23 cellular contexts compared by ENCODE assay signal in the genomic region with DNA sequence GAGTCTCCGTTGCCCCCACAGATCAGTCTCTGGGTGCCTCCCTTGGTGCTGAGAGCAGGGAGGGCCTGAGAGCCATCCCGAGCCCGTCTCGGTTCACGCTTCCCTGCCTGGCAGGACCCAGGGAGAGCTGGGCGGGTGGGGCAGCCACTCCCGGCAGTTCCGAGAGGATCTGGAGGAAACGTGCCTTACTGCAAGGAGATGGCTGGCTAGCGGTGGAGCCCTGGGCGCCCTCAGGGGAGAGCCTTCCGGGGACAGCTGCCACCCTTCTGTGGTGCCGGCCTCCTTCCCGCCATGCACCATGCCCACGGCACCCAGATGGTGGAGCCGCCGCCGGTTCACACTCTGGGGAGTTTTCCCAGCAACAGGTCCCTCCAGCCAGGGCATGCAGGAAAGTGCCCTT. TPM values are rescaled to one million over a fixed set of nuclear protein-coding genes. Genes with fewer than 3 reads are reported as not detected.
A peak's percentile ranks its signal among the peaks of the same experiment; 100 is the strongest.
DNase-seq lines count a peak whose midpoint lies in the region; ATAC-seq, FAIRE-seq and TF ChIP-seq lines count a peak whose summit lies in the region.
"Had no signal": no experiment of that assay in that cellular context is flagged by ENCODE, and none has a peak within 500 bp of the region (broad histone marks: within the 10 kb centered on the region; RNA-seq: fewer than 3 reads in every experiment).

No MANE protein-coding gene starts in this region.

- H3K9me3 ChIP-seq in BLaER1, result no peaks in the 10 kb centered on the region
- no peaks in the 10 kb centered on the region for H3K9me3 ChIP-seq in HEK293 (ENCODE audit: control insufficient read depth, insufficient read depth, low read depth, low read length)
- no peaks in the 10 kb centered on the region for H3K9me3 ChIP-seq in H1 (ENCODE audit: insufficient read depth in 2 of 2, low read depth in 1 of 2, low read length in 1 of 2)
- H3K9me3 ChIP-seq in neuronal stem cell (replicated peaks in 1 of 2; ENCODE audit: control insufficient read depth in 2 of 2, insufficient read depth in 1 of 2, low read depth in 1 of 2, low read length in 2 of 2), result peaks cover 0 to 3% of the 10 kb centered on the region in 2 donors
- H3K9me3 ChIP-seq: SK-N-SH had no signal

- H2BK12ac ChIP-seq in H1 (ENCODE audit: low read depth, low read length) (no peak overlapping the region), neuronal stem cell (ENCODE audit: low read length) (no peak overlapping the region)

- H3K4me2 ChIP-seq in BLaER1 (peak overlapping the region; percentile 50), H1 (ENCODE audit: insufficient read depth in 1 of 2, low read depth in 2 of 2, low read length in 2 of 2) (no peak overlapping the region), neuronal stem cell (ENCODE audit: insufficient read depth, low read length, poor library complexity, severe bottlenecking) (no peak overlapping the region)
- H3K4me2 ChIP-seq: KMS-11, SK-N-SH had no signal

- H4K20me1 ChIP-seq in BLaER1, result 0 out of 2 replicates have a peak, but pooled peaks cover 9% of the 10 kb centered on the region
- peaks cover 0 to 7% of the 10 kb centered on the region in 2 experiments for H4K20me1 ChIP-seq in H1 (replicated peaks in 1 of 2; ENCODE audit: control insufficient read depth in 1 of 2, insufficient read depth in 2 of 2, low read length in 2 of 2)

- H3K4me3 ChIP-seq in BLaER1 (no peak overlapping the region), HEK293 (ENCODE audit: low read depth, low read length) (no peak overlapping the region), H1 (ENCODE audit: extremely low read depth in 1 of 4, insufficient read depth in 2 of 4, low read depth in 3 of 4, low read length in 4 of 4) (no peak overlapping the region), neuronal stem cell (ENCODE audit: low read length in 2 of 2) (no peak overlapping the region)

- H3K23me2 ChIP-seq in H1 (ENCODE audit: low read depth, low read length), result peaks cover 3% of the 10 kb centered on the region

- no peaks in the 10 kb centered on the region for H3K36me3 ChIP-seq in BLaER1
- no peaks in the 10 kb centered on the region for H3K36me3 ChIP-seq in HEK293 (ENCODE audit: control insufficient read depth in 2 of 2, insufficient read depth in 1 of 2, low read length in 2 of 2)
- H3K36me3 ChIP-seq in H1 (ENCODE audit: control insufficient read depth in 2 of 4, insufficient read depth in 4 of 4, low read length in 3 of 4), result no peaks in the 10 kb centered on the region
- H3K36me3 ChIP-seq in neuronal stem cell (replicated peaks in 1 of 2; ENCODE audit: control insufficient read depth in 2 of 2, insufficient read depth in 2 of 2, low read length in 2 of 2), result no peaks in the 10 kb centered on the region

- WGBS in H1 (ENCODE audit: extremely low coverage in 1 of 2, insufficient coverage in 1 of 2, insufficient read length in 1 of 2, insufficient replicate concordance in 2 of 2, low coverage in 1 of 2, low lambda C conversion rate in 2 of 2, missing lambda C conversion rate in 1 of 2), 2 experiments, result 88% methylated on average over 9 of the region's 18 CpGs; no CpG with 5 or more reads in 1 of the 2 experiments
- WGBS in neuronal stem cell (ENCODE audit: extremely low coverage in 2 of 2, insufficient read length in 2 of 2, insufficient replicate concordance in 1 of 2), 2 donors, result no CpG with 5 or more reads among the region's 18 CpGs

- CTCF ChIA-PET in HEK293 (lab: Yijun Ruan, JAX) (no interaction called here), H1 (lab: Charles Lee; ENCODE audit: partially characterized antibody) (interaction anchor here (1.1 kb wide), 1 partner anchor 20 kb away, joined by 3 read pairs; no protein-coding TSS in a partner anchor)

- H3K4me3 Mint-ChIP-seq in activated naive CD8-positive, alpha-beta T cell treated with anti-CD3 and anti-CD28 coated beads, Interleukin-2, amount 50 U/mL, for 24 hours, result no peak overlapping the region
- H3K4me3 Mint-ChIP-seq: CD8-positive, alpha-beta T cell had no signal

- H3K4me1 ChIP-seq in BLaER1 (peaks cover 27% of the 10 kb centered on the region), HEK293 (ENCODE audit: control insufficient read depth, insufficient read depth, low read length) (no peaks in the 10 kb centered on the region), H1 (replicated peaks in 1 of 4; ENCODE audit: control insufficient read depth in 3 of 4, insufficient read depth in 4 of 4, low read length in 3 of 4) (peaks cover 0 to 3% (median 0%) of the 10 kb centered on the region in 4 experiments; a peak in 2 of 7 replicates), neuronal stem cell (ENCODE audit: control insufficient read depth in 2 of 2, insufficient read depth in 1 of 2, low read depth in 1 of 2, low read length in 2 of 2) (no peaks in the 10 kb centered on the region)

- H3K79me1 ChIP-seq in H1 (ENCODE audit: low read depth, low read length) (no peaks in the 10 kb centered on the region), neuronal stem cell (ENCODE audit: low read depth, low read length) (peaks cover 4% of the 10 kb centered on the region)

- H2AK5ac ChIP-seq in H1 (ENCODE audit: low read depth, low read length) (no peak overlapping the region), neuronal stem cell (ENCODE audit: low read depth, low read length) (peak overlapping the region; percentile 81)

- H3K36me3 Mint-ChIP-seq in activated naive CD8-positive, alpha-beta T cell treated with anti-CD3 and anti-CD28 coated beads, Interleukin-2, amount 50 U/mL, for 24 hours (ENCODE audit: low read depth), result no peaks in the 10 kb centered on the region
- H3K36me3 Mint-ChIP-seq: CD8-positive, alpha-beta T cell had no signal

- DNase-seq in H1 (ENCODE audit: low read depth in 1 of 2, low spot score in 2 of 2) (no peak), neuronal stem cell (ENCODE audit: low spot score) (no peak)
- DNase-seq in stimulated activated naive CD4-positive, alpha-beta T cell treated with Interleukin-2 at 50 U/mL for 16 hours (lab: John Stamatoyannopoulos, UW), result no peak
- no peak for DNase-seq in activated naive CD8-positive, alpha-beta T cell treated with anti-CD3 and anti-CD28 coated beads, Interleukin-2, amount 50 U/mL, for 24 hours
- DNase-seq: C1 segment of cervical spinal cord; CD8-positive, alpha-beta T cell; DMS153; GOT3; IMR-90; NCI-H1105; NCI-H146; NCI-H2029 treated with DMSO at 0.1 percent for 48 hours; NCI-H446; NCI-H526 treated with DMSO at 0.1 percent for 48 hours; OCI-M1; SIG-M5; SK-N-SH had no signal

- no peak for TF ChIP-seq EP300 in H1 (IDR thresholded peaks at IDR 0.05; ENCODE audit: borderline replicate concordance in 1 of 2, low read depth in 2 of 2, low read length in 2 of 2)

- no peaks in the 10 kb centered on the region for H3K79me2 ChIP-seq in H1 (ENCODE audit: control insufficient read depth in 1 of 2, insufficient read depth in 2 of 2, low read length in 2 of 2)

- H3K27ac Mint-ChIP-seq in activated naive CD8-positive, alpha-beta T cell treated with anti-CD3 and anti-CD28 coated beads, Interleukin-2, amount 50 U/mL, for 24 hours, result no peak overlapping the region
- H3K27ac Mint-ChIP-seq: CD8-positive, alpha-beta T cell had no signal

- FAIRE-seq in H1 (lab: Jason Lieb, UNC), result no peak
- FAIRE-seq: GM12892 had no signal

- no peak overlapping the region for H2AFZ ChIP-seq in H1 (ENCODE audit: low read length)
- H2AFZ ChIP-seq in neuronal stem cell (ENCODE audit: low read length), result no peak overlapping the region

- H3K9ac ChIP-seq in BLaER1 (no peak overlapping the region), H1 (replicated peaks in 1 of 4; ENCODE audit: extremely low read depth in 1 of 4, low read depth in 3 of 4, low read length in 3 of 4) (no peak overlapping the region), neuronal stem cell (ENCODE audit: low read depth, low read length, poor library complexity) (no peak overlapping the region)
- H3K9ac ChIP-seq: KMS-11, SK-N-SH had no signal

- H3K9me3 Mint-ChIP-seq in activated naive CD8-positive, alpha-beta T cell treated with anti-CD3 and anti-CD28 coated beads, Interleukin-2, amount 50 U/mL, for 24 hours, result no peaks in the 10 kb centered on the region
- H3K9me3 Mint-ChIP-seq: CD8-positive, alpha-beta T cell had no signal

- peak overlapping the region; percentile 62; the same call in 1 of the 2 replicates for H4K8ac ChIP-seq in H1 (ENCODE audit: extremely low read depth, insufficient read depth, low read length)
- no peak overlapping the region for H4K8ac ChIP-seq in neuronal stem cell (ENCODE audit: low read depth, low read length)

- H3K27me3 ChIP-seq in BLaER1, result peaks cover 40% of the 10 kb centered on the region
- no peaks in the 10 kb centered on the region; a peak in 1 of 7 replicates for H3K27me3 ChIP-seq in H1 (replicated peaks in 1 of 4; ENCODE audit: control insufficient read depth in 3 of 4, extremely low read depth in 1 of 4, insufficient read depth in 3 of 4, low read length in 3 of 4)
- H3K27me3 ChIP-seq in neuronal stem cell (ENCODE audit: control insufficient read depth in 3 of 3, insufficient read depth in 3 of 3, low read depth in 1 of 3, low read length in 3 of 3), result peaks cover 0 to 39% (median 4%) of the 10 kb centered on the region in 3 experiments

- no peak overlapping the region for H3K56ac ChIP-seq in H1 (replicated peaks; ENCODE audit: insufficient read length, low read depth, low read length)

- H3K27ac ChIP-seq in BLaER1 (no peak overlapping the region), HEK293 (ENCODE audit: extremely low read depth, low read depth, low read length) (no peak overlapping the region), H1 (ENCODE audit: low read depth, low read length) (no peak overlapping the region), neuronal stem cell (replicated peaks; ENCODE audit: low read length) (no peak overlapping the region)
- H3K27ac ChIP-seq: KMS-11 had no signal

- peaks cover 7% of the 10 kb centered on the region for H3K4me1 Mint-ChIP-seq in activated naive CD8-positive, alpha-beta T cell treated with anti-CD3 and anti-CD28 coated beads, Interleukin-2, amount 50 U/mL, for 24 hours

- H2BK120ac ChIP-seq in H1 (replicated peaks; ENCODE audit: low read depth, low read length) (no peak overlapping the region), neuronal stem cell (ENCODE audit: low read depth, low read length) (no peak overlapping the region)

- no peak overlapping the region for H3K14ac ChIP-seq in H1 (ENCODE audit: insufficient read length)
- peak overlapping the region; percentile 65 for H3K14ac ChIP-seq in neuronal stem cell (ENCODE audit: low read length)

- TF ChIP-seq CTCF in HEK293 (tag by site-specific recombination; IDR thresholded peaks at IDR 0.05), result no peak
- no peak for TF ChIP-seq CTCF in H1 (IDR thresholded peaks at IDR 0.05; ENCODE audit: control extremely low read depth in 1 of 3, insufficient read depth in 1 of 3, low read depth in 1 of 3, low read length in 3 of 3)

- ATAC-seq in GM18861 (IDR thresholded peaks at IDR 0.05; ENCODE audit: unreplicated experiment), result no peak
- no peak for ATAC-seq in activated naive CD8-positive, alpha-beta T cell treated with anti-CD3 and anti-CD28 coated beads, Interleukin-2, amount 50 U/mL, for 24 hours
- ATAC-seq: CD8-positive, alpha-beta T cell; HCT116 had no signal

- H4K91ac ChIP-seq in H1 (replicated peaks; ENCODE audit: insufficient read length, low read length) (no peak overlapping the region), neuronal stem cell (ENCODE audit: low read depth, low read length, poor library complexity) (no peak overlapping the region)

- TF ChIP-seq RAD21 in H1 (IDR thresholded peaks at IDR 0.05 in 1 of 2, conservative IDR thresholded peaks at IDR 0.05 in 1 of 2; ENCODE audit: low read depth in 2 of 2, low read length in 2 of 2), result no peak

- H3K18ac ChIP-seq in H1 (ENCODE audit: extremely low read depth, low read length) (no peak overlapping the region; the same call in 1 of the 2 replicates), neuronal stem cell (ENCODE audit: low read length) (peak overlapping the region; percentile 60)

- H4K5ac ChIP-seq in H1 (ENCODE audit: insufficient read length, low read depth, low read length), result no peak overlapping the region

- peaks cover 38% of the 10 kb centered on the region for H3K27me3 Mint-ChIP-seq in activated naive CD8-positive, alpha-beta T cell treated with anti-CD3 and anti-CD28 coated beads, Interleukin-2, amount 50 U/mL, for 24 hours

- H3K4ac ChIP-seq in H1 (replicated peaks; ENCODE audit: insufficient read length, low read depth, low read length), result no peak overlapping the region
- no peak overlapping the region for H3K4ac ChIP-seq in neuronal stem cell (ENCODE audit: low read length)

- H3K23ac ChIP-seq in H1 (ENCODE audit: insufficient read length), result no peak overlapping the region
- H3K23ac ChIP-seq in neuronal stem cell (ENCODE audit: low read depth, low read length, poor library complexity), result no peak overlapping the region

- POLR2A ChIA-PET in HEK293 (lab: Yijun Ruan, JAX), result no interaction called here
- POLR2A ChIA-PET in H1 (lab: Charles Lee; ENCODE audit: partially characterized antibody), result no interaction called here

- H2BK5ac ChIP-seq in H1 (ENCODE audit: low read depth, low read length) (no peak overlapping the region), neuronal stem cell (ENCODE audit: low read length) (no peak overlapping the region)

- no peak for TF ChIP-seq POLR2A in H1 (IDR thresholded peaks at IDR 0.05; ENCODE audit: control extremely low read depth in 1 of 2, low read depth in 2 of 2, low read length in 2 of 2)

- H2BK15ac ChIP-seq in H1 (ENCODE audit: low read length) (no peak overlapping the region), neuronal stem cell (ENCODE audit: low read length) (no peak overlapping the region)

- no peak overlapping the region for H2BK20ac ChIP-seq in H1 (ENCODE audit: low read length)

RNA-seq across cellular contexts. Expression of a gene that starts 45.8 kb away (rescaled TPM):
- 18.2 and 18.5 TPM in 2 replicates for total RNA-seq in H1 (2021; fragmentation: NEBNext Ultra II Directional; extraction: Animal tissue kit (Norgen Biotek cat#: 25700))
- 10.5 and 13.3 TPM in 2 replicates for polyA plus RNA-seq in H1 (2011; rRNA removed)
- polyA plus RNA-seq in H1 (2011; cell fraction: cytosol; rRNA removed), result 10.5 TPM
- polyA plus RNA-seq in H1 (2011; cell fraction: nucleus; rRNA removed), result 30.4 TPM
- polyA plus RNA-seq in H1 (2012, experiment 1 of 2), result 15.4 to 21.3 TPM (median 15.8 TPM) in 4 replicates
- 19.2 TPM for polyA plus RNA-seq in H1 (2012, experiment 2 of 2)
- polyA plus RNA-seq in H1 (2013, experiment 1 of 2), result 19.8 TPM
- polyA plus RNA-seq in H1 (2013, experiment 2 of 2), result 21.9 TPM
- polyA minus RNA-seq in H1 (2011; rRNA and poly(A)+ RNA removed), result 6.1 and 7.4 TPM in 2 replicates
- polyA minus RNA-seq in H1 (2011; cell fraction: cytosol; rRNA and poly(A)+ RNA removed), result 9.3 TPM
- polyA minus RNA-seq in H1 (2011; cell fraction: nucleus; rRNA and poly(A)+ RNA removed), result 10.6 TPM
- 3.5 TPM for polyA plus RNA-seq in neuronal stem cell (2013, experiment 1 of 2)
- polyA plus RNA-seq in neuronal stem cell (2013, experiment 2 of 2), result 3.9 TPM
